ENCODE assay signal across 27 cellular contexts in genomic region chr1:19345391-19345790, GRCh38. TPM values are rescaled to one million over a fixed set of nuclear protein-coding genes. Genes with fewer than 3 reads are reported as not detected.
DNase-seq lines count a peak whose midpoint lies in the region; ATAC-seq and TF ChIP-seq lines count a peak whose summit lies in the region.
"Had no signal": no experiment of that assay in that cellular context is flagged by ENCODE, and none has a peak within 500 bp of the region (broad histone marks: within the 10 kb centered on the region; RNA-seq: fewer than 3 reads in every experiment).

No MANE protein-coding gene starts in this region.

- peaks cover 11% of the 10 kb centered on the region for H3K4me1 Mint-ChIP-seq in activated T-cell treated with anti-CD3 and anti-CD28 coated beads, Interleukin-2, amount 50 U/mL, for 24 hours (ENCODE audit: low read depth)
- peaks cover 9% of the 10 kb centered on the region for H3K4me1 Mint-ChIP-seq in activated T-cell treated with anti-CD3 and anti-CD28 coated beads, Interleukin-2, amount 50 U/mL, for 72 hours (ENCODE audit: low read depth)
- H3K4me1 Mint-ChIP-seq in activated CD8-positive, alpha-beta T cell treated with anti-CD3 and anti-CD28 coated beads, Interleukin-2, amount 10 ng/mL, durations not matched to agents 7 days and 5 days (ENCODE audit: low read depth) = no peaks in the 10 kb centered on the region
- H3K4me1 Mint-ChIP-seq in stimulated activated memory B cell treated with anti-CD40 and anti-IgM and Interleukin-4, amounts not matched to agents 10 μg/mL and 1 μg/mL and 100 μg/mL, for 72 hours = peaks cover 13% of the 10 kb centered on the region

- 40 to 47% methylated on average over 1 to 3 of the region's 8 CpGs for WGBS in esophagus squamous epithelium, 2 donors

- no peak overlapping the region for H3K4me3 Mint-ChIP-seq in activated T-cell treated with anti-CD3 and anti-CD28 coated beads, Interleukin-2, amount 50 U/mL, for 24 hours
- no peak overlapping the region for H3K4me3 Mint-ChIP-seq in activated T-cell treated with anti-CD3 and anti-CD28 coated beads, Interleukin-2, amount 50 U/mL, for 72 hours
- no peak overlapping the region for H3K4me3 Mint-ChIP-seq in activated CD8-positive, alpha-beta T cell treated with anti-CD3 and anti-CD28 coated beads, Interleukin-2, amount 10 ng/mL, durations not matched to agents 7 days and 5 days
- no peak overlapping the region for H3K4me3 Mint-ChIP-seq in stimulated activated memory B cell treated with anti-CD40 and anti-IgM and Interleukin-4, amounts not matched to agents 10 μg/mL and 1 μg/mL and 100 μg/mL, for 72 hours
- H3K4me3 Mint-ChIP-seq: activated T-cell treated with anti-CD3 and anti-CD28 coated beads, Interleukin-2, amount 50 U/mL, for 4 hours had no signal

- ATAC-seq in activated T-cell treated with anti-CD3 and anti-CD28 coated beads, Interleukin-2, amount 50 U/mL, for 72 hours (replicated peaks in 1 of 2) = no peak
- no peak for ATAC-seq in activated CD8-positive, alpha-beta T cell treated with anti-CD3 and anti-CD28 coated beads, Interleukin-2, amount 10 ng/mL, durations not matched to agents 7 days and 5 days
- no peak for ATAC-seq in stimulated activated memory B cell treated with anti-CD40 and anti-IgM and Interleukin-4, amounts not matched to agents 10 μg/mL and 1 μg/mL and 100 μg/mL, for 72 hours
- no peak for ATAC-seq in HG03159 (IDR thresholded peaks at IDR 0.05; ENCODE audit: unreplicated experiment)
- ATAC-seq: activated T-cell treated with anti-CD3 and anti-CD28 coated beads, Interleukin-2, amount 50 U/mL, for 4 hours; HCT116 had no signal

- POLR2A ChIA-PET in activated CD8-positive, alpha-beta T cell treated with anti-CD3 and anti-CD28 coated beads, Interleukin-2, amount 10 ng/mL, durations not matched to agents 7 days and 5 days (lab: Charles Lee) = no interaction called here

- no peaks in the 10 kb centered on the region for H3K27me3 ChIP-seq in esophagus squamous epithelium
- H3K27me3 ChIP-seq: Peyer's patch, upper lobe of left lung had no signal

- peak overlapping the region in 3 of 4 donors; percentile 26 to 49 (median 45) for H3K27ac ChIP-seq in esophagus squamous epithelium
- H3K27ac ChIP-seq: 22Rv1, C4-2B, Peyer's patch, upper lobe of left lung had no signal

- intact Hi-C loops in esophagus squamous epithelium (cut with DNase I) = no loop called here

- peaks cover 11 to 85% (median 32%) of the 10 kb centered on the region in 3 donors for H3K4me1 ChIP-seq in esophagus squamous epithelium

- H3K36me3 Mint-ChIP-seq in activated T-cell treated with anti-CD3 and anti-CD28 coated beads, Interleukin-2, amount 50 U/mL, for 24 hours (ENCODE audit: low read depth) = peaks cover 87% of the 10 kb centered on the region
- peaks cover under 1 to 2% of the 10 kb centered on the region in 2 donors for H3K36me3 Mint-ChIP-seq in activated T-cell treated with anti-CD3 and anti-CD28 coated beads, Interleukin-2, amount 50 U/mL, for 72 hours (ENCODE audit: insufficient read depth in 2 of 2)
- H3K36me3 Mint-ChIP-seq in activated CD8-positive, alpha-beta T cell treated with anti-CD3 and anti-CD28 coated beads, Interleukin-2, amount 10 ng/mL, durations not matched to agents 7 days and 5 days (ENCODE audit: low read depth) = peaks cover 47% of the 10 kb centered on the region
- peaks cover 68% of the 10 kb centered on the region for H3K36me3 Mint-ChIP-seq in stimulated activated memory B cell treated with anti-CD40 and anti-IgM and Interleukin-4, amounts not matched to agents 10 μg/mL and 1 μg/mL and 100 μg/mL, for 72 hours

- H3K4me3 ChIP-seq in esophagus squamous epithelium = no peak overlapping the region
- H3K4me3 ChIP-seq: Peyer's patch, upper lobe of left lung had no signal

- no peak for DNase-seq in activated T-cell treated with anti-CD3 and anti-CD28 coated beads, Interleukin-2, amount 50 U/mL, for 24 hours
- no peak for DNase-seq in activated T-cell treated with anti-CD3 and anti-CD28 coated beads, Interleukin-2, amount 50 U/mL, for 72 hours
- no peak for DNase-seq in activated CD8-positive, alpha-beta T cell treated with anti-CD3 and anti-CD28 coated beads, Interleukin-2, amount 10 ng/mL, durations not matched to agents 7 days and 5 days
- DNase-seq in esophagus squamous epithelium (lab: John Stamatoyannopoulos, UW) (no peak), HuH-7 (ENCODE audit: low spot score) (no peak)
- no peak for DNase-seq in stimulated activated CD4-positive, alpha-beta T cell treated with anti-CD3 and anti-CD28 coated beads, Interleukin-1b, Interleukin-23, amount 100 ng/mL, for 48 hours
- DNase-seq: activated CD4-positive, alpha-beta T cell treated with anti-CD3 and anti-CD28 coated beads for 48 hours; activated T-cell treated with anti-CD3 and anti-CD28 coated beads, Interleukin-2, amount 50 U/mL, for 4 hours; COR-L47; DMS53; effector CD4-positive, alpha-beta T cell; Kasumi-1; mesenchymal stem cell; NCI-H1436; NCI-H2081 treated with DMSO at 0.1 percent for 48 hours; NCI-H226; NCI-H69; occipital lobe; Peyer's patch; SIG-M5; stimulated activated CD4-positive, alpha-beta T cell treated with anti-CD3 and anti-CD28 coated beads, Interleukin-4, amount 100 ng/mL, for 24 hours; upper lobe of left lung had no signal

- peak overlapping the region; percentile 47 for H3K27ac Mint-ChIP-seq in activated T-cell treated with anti-CD3 and anti-CD28 coated beads, Interleukin-2, amount 50 U/mL, for 24 hours
- H3K27ac Mint-ChIP-seq in activated T-cell treated with anti-CD3 and anti-CD28 coated beads, Interleukin-2, amount 50 U/mL, for 72 hours = no peak overlapping the region
- peak overlapping the region; percentile 57 for H3K27ac Mint-ChIP-seq in activated CD8-positive, alpha-beta T cell treated with anti-CD3 and anti-CD28 coated beads, Interleukin-2, amount 10 ng/mL, durations not matched to agents 7 days and 5 days
- peak overlapping the region; percentile 42 for H3K27ac Mint-ChIP-seq in stimulated activated memory B cell treated with anti-CD40 and anti-IgM and Interleukin-4, amounts not matched to agents 10 μg/mL and 1 μg/mL and 100 μg/mL, for 72 hours

- no peaks in the 10 kb centered on the region for H3K27me3 Mint-ChIP-seq in activated T-cell treated with anti-CD3 and anti-CD28 coated beads, Interleukin-2, amount 50 U/mL, for 24 hours
- H3K27me3 Mint-ChIP-seq in activated T-cell treated with anti-CD3 and anti-CD28 coated beads, Interleukin-2, amount 50 U/mL, for 72 hours (ENCODE audit: low read depth) = no peaks in the 10 kb centered on the region
- no peaks in the 10 kb centered on the region for H3K27me3 Mint-ChIP-seq in activated CD8-positive, alpha-beta T cell treated with anti-CD3 and anti-CD28 coated beads, Interleukin-2, amount 10 ng/mL, durations not matched to agents 7 days and 5 days (ENCODE audit: low read depth)
- H3K27me3 Mint-ChIP-seq in stimulated activated memory B cell treated with anti-CD40 and anti-IgM and Interleukin-4, amounts not matched to agents 10 μg/mL and 1 μg/mL and 100 μg/mL, for 72 hours = no peaks in the 10 kb centered on the region

- H3K9me3 ChIP-seq in esophagus squamous epithelium = no peaks in the 10 kb centered on the region
- H3K9me3 ChIP-seq: Peyer's patch, upper lobe of left lung had no signal

- no peak for TF ChIP-seq POLR2A in esophagus squamous epithelium (IDR thresholded peaks at IDR 0.05)

- peaks cover 17 to 77% (median 31%) of the 10 kb centered on the region in 3 donors for H3K36me3 ChIP-seq in esophagus squamous epithelium

- CTCF ChIA-PET in activated CD8-positive, alpha-beta T cell treated with anti-CD3 and anti-CD28 coated beads, Interleukin-2, amount 10 ng/mL, durations not matched to agents 7 days and 5 days (lab: Charles Lee) = interaction anchor here (0.9 to 4.2 kb wide), 5 partner anchors 46 to 316 kb away, joined by 3 to 19 read pairs (median 5); no protein-coding TSS in a partner anchor

- no peaks in the 10 kb centered on the region for H3K9me3 Mint-ChIP-seq in activated T-cell treated with anti-CD3 and anti-CD28 coated beads, Interleukin-2, amount 50 U/mL, for 24 hours
- no peaks in the 10 kb centered on the region for H3K9me3 Mint-ChIP-seq in activated T-cell treated with anti-CD3 and anti-CD28 coated beads, Interleukin-2, amount 50 U/mL, for 72 hours
- H3K9me3 Mint-ChIP-seq in activated CD8-positive, alpha-beta T cell treated with anti-CD3 and anti-CD28 coated beads, Interleukin-2, amount 10 ng/mL, durations not matched to agents 7 days and 5 days (ENCODE audit: insufficient read depth) = no peaks in the 10 kb centered on the region
- H3K9me3 Mint-ChIP-seq in stimulated activated memory B cell treated with anti-CD40 and anti-IgM and Interleukin-4, amounts not matched to agents 10 μg/mL and 1 μg/mL and 100 μg/mL, for 72 hours = no peaks in the 10 kb centered on the region
- H3K9me3 Mint-ChIP-seq: activated T-cell treated with anti-CD3 and anti-CD28 coated beads, Interleukin-2, amount 50 U/mL, for 4 hours had no signal

- TF ChIP-seq CTCF in esophagus squamous epithelium (IDR thresholded peaks at IDR 0.05) = no peak

RNA-seq across cellular contexts. Expression of gene SLC66A1, which starts 33.3 kb away (rescaled TPM):
- total RNA-seq in activated T-cell treated with anti-CD3 and anti-CD28 coated beads, Interleukin-2, amount 50 U/mL, for 72 hours = 10 to 100 TPM in 1 of 2 donors, 1 to 10 TPM in 1; 9.5 to 10.5 TPM
- total RNA-seq in activated CD8-positive, alpha-beta T cell treated with anti-CD3 and anti-CD28 coated beads, Interleukin-2, amount 10 ng/mL, durations not matched to agents 7 days and 5 days = 1 to 10 TPM; 4.0 to 5.3 TPM
- 10 to 100 TPM in 2 of 4 donors, 1 to 10 TPM in 2; 6.8 to 14.3 (median 10.3) TPM for total RNA-seq in esophagus squamous epithelium

RNA-seq across cellular contexts. Expression of gene AKR7A2, which starts 33.4 kb away (rescaled TPM):
- total RNA-seq in activated T-cell treated with anti-CD3 and anti-CD28 coated beads, Interleukin-2, amount 50 U/mL, for 72 hours = 10 to 100 TPM; 31.8 to 41.7 TPM
- total RNA-seq in activated CD8-positive, alpha-beta T cell treated with anti-CD3 and anti-CD28 coated beads, Interleukin-2, amount 10 ng/mL, durations not matched to agents 7 days and 5 days = 10 to 100 TPM; 46.3 to 50.6 TPM
- 10 to 100 TPM; 57.7 to 93.4 (median 70.3) TPM for total RNA-seq in esophagus squamous epithelium

RNA-seq across cellular contexts. Expression of gene AKR7A3, which starts 56.8 kb away (rescaled TPM):
- under 1 TPM; 0.35 to 0.46 TPM for total RNA-seq in activated T-cell treated with anti-CD3 and anti-CD28 coated beads, Interleukin-2, amount 50 U/mL, for 72 hours
- total RNA-seq in activated CD8-positive, alpha-beta T cell treated with anti-CD3 and anti-CD28 coated beads, Interleukin-2, amount 10 ng/mL, durations not matched to agents 7 days and 5 days = under 1 TPM; 0.37 to 0.61 TPM
- total RNA-seq in esophagus squamous epithelium = 1 to 10 TPM in 3 of 4 donors, under 1 TPM in 1; 0.50 to 2.4 (median 2.0) TPM
